Comparison of ENCODE assay signal across 19 cellular contexts in genomic region chr5:57262533-57262932, GRCh38.
"Had no signal": no experiment of that assay in that cellular context is flagged by ENCODE, and none has a peak within 500 bp of the region (broad histone marks: within the 10 kb centered on the region; RNA-seq: fewer than 3 reads in every experiment).

No MANE protein-coding gene starts in this region.

- H3K9me3 Mint-ChIP-seq: dendritic cell treated with granulocyte-macrophage colony-stimulating factor and Interleukin-4, amounts not matched to agents 40 ng/mL and 50 ng/mL, for 4 days; neural crest cell had no signal

- H3K27me3 Mint-ChIP-seq: activated CD8-positive, alpha-beta memory T cell treated with anti-CD3 and anti-CD28 coated beads, Interleukin-2, amount 10 ng/mL, durations not matched to agents 7 days and 5 days; dendritic cell treated with granulocyte-macrophage colony-stimulating factor and Interleukin-4, amounts not matched to agents 40 ng/mL and 50 ng/mL, for 4 days; progenitor cell of endocrine pancreas had no signal

- H3K9me3 ChIP-seq: heart right ventricle, left lung, SJSA1, stomach, testis, upper lobe of left lung had no signal

- H3K4me3 ChIP-seq: heart right ventricle, left lung, SJSA1, skin epidermis, stomach, testis, upper lobe of left lung had no signal

- H3K27ac ChIP-seq: heart right ventricle, left lung, SJSA1, skin epidermis, stomach, testis, upper lobe of left lung, WERI-Rb-1 had no signal

- H3K27ac Mint-ChIP-seq: activated CD8-positive, alpha-beta memory T cell treated with anti-CD3 and anti-CD28 coated beads, Interleukin-2, amount 10 ng/mL, durations not matched to agents 7 days and 5 days; dendritic cell treated with granulocyte-macrophage colony-stimulating factor and Interleukin-4, amounts not matched to agents 40 ng/mL and 50 ng/mL, for 4 days; progenitor cell of endocrine pancreas had no signal

- ATAC-seq: activated CD8-positive, alpha-beta memory T cell treated with anti-CD3 and anti-CD28 coated beads, Interleukin-2, amount 10 ng/mL, durations not matched to agents 7 days and 5 days; esophagus mucosa; heart right ventricle; left lung; right cardiac atrium had no signal

- H3K4me1 ChIP-seq: left lung, SJSA1, testis, upper lobe of left lung had no signal

- H3K4me3 Mint-ChIP-seq: activated CD8-positive, alpha-beta memory T cell treated with anti-CD3 and anti-CD28 coated beads, Interleukin-2, amount 10 ng/mL, durations not matched to agents 7 days and 5 days; dendritic cell treated with granulocyte-macrophage colony-stimulating factor and Interleukin-4, amounts not matched to agents 40 ng/mL and 50 ng/mL, for 4 days; neural crest cell had no signal

- H3K27me3 ChIP-seq: heart right ventricle, left lung, SJSA1, stomach, testis, upper lobe of left lung had no signal

- H3K4me1 Mint-ChIP-seq: neural crest cell had no signal

- DNase-seq: activated CD4-positive, alpha-beta T cell treated with anti-CD3 and anti-CD28 coated beads, Interleukin-2, amount 50 U/mL, for 48 hours; activated CD8-positive, alpha-beta memory T cell treated with anti-CD3 and anti-CD28 coated beads, Interleukin-2, amount 10 ng/mL, durations not matched to agents 7 days and 5 days; activated naive CD4-positive, alpha-beta T cell treated with Interleukin-2 at 50 U/mL for 16 hours; effector CD8-positive, alpha-beta T cell; heart right ventricle; left lung; midbrain; right cardiac atrium; stomach; T-helper 2 cell; testis; upper lobe of left lung; WERI-Rb-1 had no signal
